In the genomic region with DNA sequence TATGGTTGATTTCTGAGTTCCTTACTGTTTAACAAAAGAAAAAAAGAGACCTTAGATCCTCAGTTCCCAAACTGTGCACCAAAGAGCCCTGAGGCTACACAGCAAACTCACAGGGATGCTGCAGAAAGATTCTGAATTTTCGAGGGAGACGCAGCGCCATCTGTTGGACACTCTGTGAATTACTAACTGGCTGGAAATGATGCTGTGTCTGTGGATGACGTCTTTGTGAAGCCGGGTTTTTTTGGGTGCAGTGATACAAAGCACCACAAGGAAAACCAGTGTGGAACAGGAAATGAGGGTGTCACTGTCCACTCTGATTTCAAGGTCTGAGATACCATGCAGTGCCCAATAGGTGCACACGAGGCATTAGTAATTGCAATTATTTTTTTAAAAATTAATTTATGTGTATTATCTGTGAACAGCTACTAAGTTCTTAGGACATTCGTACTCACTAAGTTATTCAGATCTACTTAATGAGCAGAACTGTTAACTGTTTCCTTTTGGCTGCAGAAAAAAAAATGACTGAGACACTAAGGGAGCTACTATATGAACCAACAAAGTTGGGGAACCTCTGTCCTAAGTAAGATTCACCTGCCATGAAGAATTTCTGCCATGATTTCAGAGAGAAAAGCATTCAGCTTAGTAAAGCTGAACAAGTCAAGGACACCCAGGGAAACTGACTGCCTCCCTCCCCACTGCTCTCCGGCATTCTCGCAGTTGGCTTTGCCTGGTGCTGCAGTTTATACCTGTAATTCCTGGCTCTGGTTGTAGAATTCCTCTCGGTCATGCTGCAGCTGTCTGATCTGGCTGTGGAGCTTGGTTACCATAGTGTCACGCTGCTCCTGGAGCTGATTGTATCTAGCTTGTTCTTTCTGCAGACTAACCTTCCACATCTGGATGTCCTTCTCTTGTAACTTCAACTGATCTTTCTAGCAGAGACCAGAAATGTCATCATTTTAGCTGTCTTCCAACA, we compare ENCODE assay signal across 2 cellular contexts.
TF ChIP-seq lines count a peak whose summit lies in the region.

No MANE protein-coding gene starts in this region.

TF ChIP-seq in HCT116, 20 proteins besides CTCF, POLR2A, EP300 and RAD21:
- no peak for TF ChIP-seq POLR2AphosphoS5 (IDR thresholded peaks at IDR 0.05; ENCODE audit: low read depth, low read length)
- no peak for TF ChIP-seq YY1 (IDR thresholded peaks at IDR 0.05; ENCODE audit: extremely low read depth, insufficient replicate concordance, low read depth, low read length)
- TF ChIP-seq, protein P1, sequence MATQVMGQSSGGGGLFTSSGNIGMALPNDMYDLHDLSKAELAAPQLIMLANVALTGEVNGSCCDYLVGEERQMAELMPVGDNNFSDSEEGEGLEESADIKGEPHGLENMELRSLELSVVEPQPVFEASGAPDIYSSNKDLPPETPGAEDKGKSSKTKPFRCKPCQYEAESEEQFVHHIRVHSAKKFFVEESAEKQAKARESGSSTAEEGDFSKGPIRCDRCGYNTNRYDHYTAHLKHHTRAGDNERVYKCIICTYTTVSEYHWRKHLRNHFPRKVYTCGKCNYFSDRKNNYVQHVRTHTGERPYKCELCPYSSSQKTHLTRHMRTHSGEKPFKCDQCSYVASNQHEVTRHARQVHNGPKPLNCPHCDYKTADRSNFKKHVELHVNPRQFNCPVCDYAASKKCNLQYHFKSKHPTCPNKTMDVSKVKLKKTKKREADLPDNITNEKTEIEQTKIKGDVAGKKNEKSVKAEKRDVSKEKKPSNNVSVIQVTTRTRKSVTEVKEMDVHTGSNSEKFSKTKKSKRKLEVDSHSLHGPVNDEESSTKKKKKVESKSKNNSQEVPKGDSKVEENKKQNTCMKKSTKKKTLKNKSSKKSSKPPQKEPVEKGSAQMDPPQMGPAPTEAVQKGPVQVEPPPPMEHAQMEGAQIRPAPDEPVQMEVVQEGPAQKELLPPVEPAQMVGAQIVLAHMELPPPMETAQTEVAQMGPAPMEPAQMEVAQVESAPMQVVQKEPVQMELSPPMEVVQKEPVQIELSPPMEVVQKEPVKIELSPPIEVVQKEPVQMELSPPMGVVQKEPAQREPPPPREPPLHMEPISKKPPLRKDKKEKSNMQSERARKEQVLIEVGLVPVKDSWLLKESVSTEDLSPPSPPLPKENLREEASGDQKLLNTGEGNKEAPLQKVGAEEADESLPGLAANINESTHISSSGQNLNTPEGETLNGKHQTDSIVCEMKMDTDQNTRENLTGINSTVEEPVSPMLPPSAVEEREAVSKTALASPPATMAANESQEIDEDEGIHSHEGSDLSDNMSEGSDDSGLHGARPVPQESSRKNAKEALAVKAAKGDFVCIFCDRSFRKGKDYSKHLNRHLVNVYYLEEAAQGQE (IDR thresholded peaks at IDR 0.05; ENCODE audit: low read depth), result no peak
- TF ChIP-seq EZH2 (IDR thresholded peaks at IDR 0.05), result no peak
- no peak for TF ChIP-seq ATF3 (IDR thresholded peaks at IDR 0.05)
- TF ChIP-seq CEBPB (IDR thresholded peaks at IDR 0.05; ENCODE audit: low read depth), result no peak
- TF ChIP-seq TCF7L2 (IDR thresholded peaks at IDR 0.05; ENCODE audit: borderline replicate concordance, extremely low read depth, insufficient read depth, insufficient read length), result no peak
- no peak for TF ChIP-seq SRF (IDR thresholded peaks at IDR 0.05; ENCODE audit: low read depth)
- TF ChIP-seq MAX (IDR thresholded peaks at IDR 0.05), result no peak
- no peak for TF ChIP-seq SIN3A (IDR thresholded peaks at IDR 0.05; ENCODE audit: low read depth)
- TF ChIP-seq ZFX (IDR thresholded peaks at IDR 0.05), result no peak
- TF ChIP-seq FOSL1 (IDR thresholded peaks at IDR 0.05; ENCODE audit: low read depth), result no peak
- no peak for TF ChIP-seq JUND (IDR thresholded peaks at IDR 0.05)
- no peak for TF ChIP-seq SP1 (IDR thresholded peaks at IDR 0.05; ENCODE audit: low read depth)
- TF ChIP-seq EZH2phosphoT487 (IDR thresholded peaks at IDR 0.05; ENCODE audit: borderline replicate concordance), result no peak
- TF ChIP-seq ELF1 (IDR thresholded peaks at IDR 0.05; ENCODE audit: borderline replicate concordance, low read depth), result no peak
- TF ChIP-seq EGR1 (IDR thresholded peaks at IDR 0.05; ENCODE audit: low read depth), result no peak
- no peak for TF ChIP-seq ZNF274 (IDR thresholded peaks at IDR 0.05; ENCODE audit: low read depth, low read length)
- no peak for TF ChIP-seq CBX3 (IDR thresholded peaks at IDR 0.05; ENCODE audit: low read depth)

TF ChIP-seq in HepG2, 621 proteins besides CTCF, POLR2A, EP300 and RAD21:
- TF ChIP-seq TEAD3 (CRISPR knock-in tag; optimal IDR thresholded peaks at IDR 0.05; ENCODE audit: borderline replicate concordance), result peak; percentile 28
- TF ChIP-seq, protein P2, sequence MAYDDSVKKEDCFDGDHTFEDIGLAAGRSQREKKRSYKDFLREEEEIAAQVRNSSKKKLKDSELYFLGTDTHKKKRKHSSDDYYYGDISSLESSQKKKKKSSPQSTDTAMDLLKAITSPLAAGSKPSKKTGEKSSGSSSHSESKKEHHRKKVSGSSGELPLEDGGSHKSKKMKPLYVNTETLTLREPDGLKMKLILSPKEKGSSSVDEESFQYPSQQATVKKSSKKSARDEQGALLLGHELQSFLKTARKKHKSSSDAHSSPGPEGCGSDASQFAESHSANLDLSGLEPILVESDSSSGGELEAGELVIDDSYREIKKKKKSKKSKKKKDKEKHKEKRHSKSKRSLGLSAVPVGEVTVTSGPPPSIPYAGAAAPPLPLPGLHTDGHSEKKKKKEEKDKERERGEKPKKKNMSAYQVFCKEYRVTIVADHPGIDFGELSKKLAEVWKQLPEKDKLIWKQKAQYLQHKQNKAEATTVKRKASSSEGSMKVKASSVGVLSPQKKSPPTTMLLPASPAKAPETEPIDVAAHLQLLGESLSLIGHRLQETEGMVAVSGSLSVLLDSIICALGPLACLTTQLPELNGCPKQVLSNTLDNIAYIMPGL (CRISPR knock-in tag; IDR thresholded peaks at IDR 0.05; ENCODE audit: borderline replicate concordance in 1 of 2, low read depth in 1 of 2), result peak in 1 of 2 experiments; percentile 67; a peak in 2 of 4 replicates
- no peak for TF ChIP-seq MEIS1 (CRISPR knock-in tag; IDR thresholded peaks at IDR 0.05; ENCODE audit: borderline replicate concordance)
- no peak for TF ChIP-seq BATF2 (CRISPR knock-in tag; IDR thresholded peaks at IDR 0.05)
- TF ChIP-seq ZBTB21 (CRISPR knock-in tag; IDR thresholded peaks at IDR 0.05), result 0 out of 2 replicates have a peak, but pooled peaks have one; percentile 21
- TF ChIP-seq ATF7 (IDR thresholded peaks at IDR 0.05), result peak; percentile 63
- TF ChIP-seq ATF7 (CRISPR knock-in tag; IDR thresholded peaks at IDR 0.05), result no peak
- no peak for TF ChIP-seq PAWR (CRISPR knock-in tag; IDR thresholded peaks at IDR 0.05; ENCODE audit: borderline replicate concordance)
- peak; percentile 62; the same call in 1 of the 2 replicates for TF ChIP-seq ATF2 (CRISPR knock-in tag; IDR thresholded peaks at IDR 0.05)
- no peak for TF ChIP-seq ARNT (IDR thresholded peaks at IDR 0.05)
- peak; percentile 68 for TF ChIP-seq STAG1 (CRISPR knock-in tag; IDR thresholded peaks at IDR 0.05)
- TF ChIP-seq HMG20B (CRISPR knock-in tag; conservative IDR thresholded peaks at IDR 0.05), result no peak
- TF ChIP-seq MAFF (IDR thresholded peaks at IDR 0.05; ENCODE audit: low read depth, low read length), result no peak
- TF ChIP-seq ETV5 (CRISPR knock-in tag; IDR thresholded peaks at IDR 0.05; ENCODE audit: borderline replicate concordance), result 0 out of 2 replicates have a peak, but pooled peaks have one; percentile 19
- TF ChIP-seq CREB1 (IDR thresholded peaks at IDR 0.05), result peak; percentile 67
- no peak for TF ChIP-seq CREB1 (CRISPR knock-in tag; IDR thresholded peaks at IDR 0.05)
- no peak for TF ChIP-seq SALL2 (CRISPR knock-in tag; IDR thresholded peaks at IDR 0.05)
- peak; percentile 60 for TF ChIP-seq SMC3 (IDR thresholded peaks at IDR 0.05; ENCODE audit: low read length)
- TF ChIP-seq ZGPAT (CRISPR knock-in tag; IDR thresholded peaks at IDR 0.05), result no peak
- TF ChIP-seq SATB2 (CRISPR knock-in tag; IDR thresholded peaks at IDR 0.05), result no peak
TF ChIP-seq in HepG2: peak in this region for 9.
